In the genomic region with DNA sequence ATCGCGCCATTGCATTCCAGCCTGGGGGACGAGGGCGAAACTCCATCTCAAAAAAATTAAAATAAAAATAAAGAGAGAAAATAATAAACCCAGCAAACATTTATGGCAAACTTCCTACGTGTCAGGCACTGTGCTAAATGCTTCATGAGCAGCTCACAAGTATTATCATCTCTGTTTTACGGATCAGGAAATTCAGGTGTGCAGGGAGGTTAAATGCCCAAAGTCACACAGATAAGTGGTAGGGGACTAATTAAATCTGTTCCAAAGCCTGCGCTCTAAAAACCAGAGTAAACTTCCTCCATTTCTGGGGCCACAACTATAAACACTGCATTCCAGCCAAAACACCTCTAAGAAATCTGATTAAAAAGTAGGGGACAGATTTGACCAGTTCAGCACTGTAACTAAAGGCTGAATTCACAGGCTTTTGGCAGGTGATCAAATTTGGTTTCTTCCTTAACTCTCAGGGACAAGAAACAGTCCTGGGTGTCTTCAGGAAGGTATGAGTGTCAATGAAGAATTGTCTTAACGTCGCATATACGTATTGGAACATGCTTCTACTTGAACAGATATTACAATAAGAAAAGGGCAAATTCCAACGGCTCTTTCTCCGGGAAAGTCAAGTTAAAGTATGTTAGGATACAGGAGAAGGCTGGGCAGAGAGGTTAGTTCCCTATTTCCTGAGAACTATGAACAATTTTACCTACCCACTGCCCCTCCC, we compare ENCODE assay signal across 8 cellular contexts. TPM values are rescaled to one million over a fixed set of nuclear protein-coding genes. Genes with fewer than 3 reads are reported as not detected.
DNase-seq lines count a peak whose midpoint lies in the region; ATAC-seq and TF ChIP-seq lines count a peak whose summit lies in the region.

No MANE protein-coding gene starts in this region.

- H3K79me2 ChIP-seq in GM23248 (ENCODE audit: insufficient read depth), result peaks cover 53% of the 10 kb centered on the region

- H3K4me2 ChIP-seq in GM23248 (ENCODE audit: unreplicated experiment), result peak overlapping the region; percentile 96

- DNase-seq in GM23248, result peak; percentile 40
- no peak for DNase-seq in T-helper 2 cell treated with Interferon-gamma antibody and Interleukin-4, amounts not matched to agents 5 μg/mL and 100 μg/mL, for 36 hours (ENCODE audit: low spot score)
- peak; percentile 18 for DNase-seq in fibroblast of the aortic adventitia (ENCODE audit: low read depth)
- no peak for DNase-seq in ovary
- DNase-seq in HPDE6-E6E7 (ENCODE audit: extremely low spot score), result no peak
- no peak for DNase-seq in effector CD4-positive, alpha-beta T cell

- H3K4me3 ChIP-seq in GM23248 (peak overlapping the region; percentile 92), fibroblast of the aortic adventitia (ENCODE audit: low read depth, low read length) (peak overlapping the region; percentile 83), ovary (peak overlapping the region; percentile 69)

- no peaks in the 10 kb centered on the region for H3K9me3 Mint-ChIP-seq in T-helper 2 cell treated with Interferon-gamma antibody and Interleukin-4, amounts not matched to agents 5 μg/mL and 100 μg/mL, for 36 hours

- H3K27ac Mint-ChIP-seq in T-helper 2 cell treated with Interferon-gamma antibody and Interleukin-4, amounts not matched to agents 5 μg/mL and 100 μg/mL, for 36 hours, result peak overlapping the region; percentile 99

- in situ Hi-C loops in GM23248 (cut with MboI), result no loop called here

- TF ChIP-seq EP300 in ovary (IDR thresholded peaks at IDR 0.05), result no peak

- H3K9ac ChIP-seq in GM23248, result peak overlapping the region; percentile 85

- no peaks in the 10 kb centered on the region for H4K20me1 ChIP-seq in GM23248 (ENCODE audit: insufficient read depth)

- peaks cover 12% of the 10 kb centered on the region for H3K36me3 Mint-ChIP-seq in T-helper 2 cell treated with Interferon-gamma antibody and Interleukin-4, amounts not matched to agents 5 μg/mL and 100 μg/mL, for 36 hours (ENCODE audit: low read depth)

- peaks cover 6% of the 10 kb centered on the region for H3K4me1 ChIP-seq in GM23248 (ENCODE audit: insufficient read depth)
- H3K4me1 ChIP-seq in ovary (ENCODE audit: insufficient read depth), result peaks cover 3% of the 10 kb centered on the region

- no peaks in the 10 kb centered on the region for H3K9me2 ChIP-seq in GM23248 (ENCODE audit: insufficient read depth)

- ATAC-seq in GM21825 (IDR thresholded peaks at IDR 0.05; ENCODE audit: unreplicated experiment), result no peak

- peak overlapping the region; percentile 95 for H2AFZ ChIP-seq in GM23248

- no peak for TF ChIP-seq POLR2A in ovary (IDR thresholded peaks at IDR 0.05)

- H3K27me3 Mint-ChIP-seq in T-helper 2 cell treated with Interferon-gamma antibody and Interleukin-4, amounts not matched to agents 5 μg/mL and 100 μg/mL, for 36 hours (ENCODE audit: low read depth), result no peaks in the 10 kb centered on the region

- 35 to 37% methylated on average over 12 of the region's 12 CpGs for WGBS in GM23248 (ENCODE audit: low coverage in 1 of 2, low lambda C conversion rate in 2 of 2, missing lambda C conversion rate in 2 of 2), 2 experiments
- WGBS in ovary, 3 donors, result 33 to 41% (median 39%) methylated on average over 12 of the region's 12 CpGs

- H3K27me3 ChIP-seq in GM23248 (replicated peaks; ENCODE audit: insufficient read depth) (no peaks in the 10 kb centered on the region), ovary (no peaks in the 10 kb centered on the region)

- TF ChIP-seq CTCF in C4-2B (conservative IDR thresholded peaks at IDR 0.05) (no peak), fibroblast of the aortic adventitia (IDR thresholded peaks at IDR 0.05; ENCODE audit: insufficient read depth, low read length) (no peak), ovary (IDR thresholded peaks at IDR 0.05) (no peak)

- intact Hi-C loops in ovary (cut with DNase I), result no loop called here

- H3K9me3 ChIP-seq in GM23248 (ENCODE audit: low read depth) (no peaks in the 10 kb centered on the region), ovary (no peaks in the 10 kb centered on the region)

- H3F3A ChIP-seq in GM23248 (ENCODE audit: insufficient read depth), result peaks cover 39% of the 10 kb centered on the region

- peaks cover 24% of the 10 kb centered on the region for H3K4me1 Mint-ChIP-seq in T-helper 2 cell treated with Interferon-gamma antibody and Interleukin-4, amounts not matched to agents 5 μg/mL and 100 μg/mL, for 36 hours (ENCODE audit: low read depth)

- H3K27ac ChIP-seq in C4-2B (peak overlapping the region; percentile 97), GM23248 (peak overlapping the region; percentile 70), ovary (peak overlapping the region; percentile 37 to 78)

- H3K4me3 Mint-ChIP-seq in T-helper 2 cell treated with Interferon-gamma antibody and Interleukin-4, amounts not matched to agents 5 μg/mL and 100 μg/mL, for 36 hours, result peak overlapping the region; percentile 98

- H3K36me3 ChIP-seq in GM23248 (ENCODE audit: low read depth), result peaks cover 2% of the 10 kb centered on the region
- H3K36me3 ChIP-seq in ovary, result no peaks in the 10 kb centered on the region

RNA-seq across cellular contexts. Expression of a gene that starts 1.0 kb away (rescaled TPM):
- 13.9 and 15.7 TPM in 2 replicates for total RNA-seq in GM23248 (2014; rRNA removed; shearing (Covaris generic))
- polyA plus RNA-seq in GM23248 (2016; fragmentation: Nextera tagmentation; extraction: Ambion mirVana) (21.6 and 22.3 TPM in 2 replicates), ovary (10 to 100 TPM; 21.8 to 46.2 TPM)
- total RNA-seq in fibroblast of the aortic adventitia (ENCODE audit: low replicate concordance) (36.4 and 39.5 TPM in 2 replicates), ovary (10 to 100 TPM; 26.8 to 40.2 (median 34.4) TPM)

RNA-seq across cellular contexts. Expression of a gene that starts 32.8 kb away (rescaled TPM):
- 72.2 and 74.2 TPM in 2 replicates for total RNA-seq in GM23248 (2014; rRNA removed; shearing (Covaris generic))
- polyA plus RNA-seq in GM23248 (2016; fragmentation: Nextera tagmentation; extraction: Ambion mirVana), result 60.5 and 61.6 TPM in 2 replicates
- 70.2 and 264 TPM in 2 replicates for total RNA-seq in fibroblast of the aortic adventitia (ENCODE audit: low replicate concordance)
- total RNA-seq in ovary, result 10 to 100 TPM; 31.1 to 72.0 (median 63.2) TPM
- polyA plus RNA-seq in ovary, result 10 to 100 TPM; 32.6 to 83.6 TPM

RNA-seq across cellular contexts. Expression of a gene that starts 33.3 kb away (rescaled TPM):
- total RNA-seq in GM23248 (2014; rRNA removed; shearing (Covaris generic)), result 49.6 and 52.6 TPM in 2 replicates
- polyA plus RNA-seq in GM23248 (2016; fragmentation: Nextera tagmentation; extraction: Ambion mirVana) (33.9 and 37.2 TPM in 2 replicates), ovary (100 to 1,000 TPM in 1 of 2 donors, 10 to 100 TPM in 1; 74.4 to 138 TPM)
- total RNA-seq in fibroblast of the aortic adventitia (ENCODE audit: low replicate concordance) (76.3 and 157 TPM in 2 replicates), ovary (100 to 1,000 TPM in 4 of 7 donors, 10 to 100 TPM in 3; 72.5 to 137 (median 104) TPM)

RNA-seq across cellular contexts. Expression of a gene that starts 40.7 kb away (rescaled TPM):
- 9.1 and 14.0 TPM in 2 replicates for total RNA-seq in GM23248 (2014; rRNA removed; shearing (Covaris generic))
- 13.6 and 15.8 TPM in 2 replicates for polyA plus RNA-seq in GM23248 (2016; fragmentation: Nextera tagmentation; extraction: Ambion mirVana)
- total RNA-seq in fibroblast of the aortic adventitia (ENCODE audit: low replicate concordance), result 2.8 and 10.9 TPM in 2 replicates
- 10 to 100 TPM in 4 of 7 donors, 1 to 10 TPM in 3; 2.6 to 13.2 (median 10.2) TPM for total RNA-seq in ovary
- 1 to 10 TPM; 1.5 to 9.0 TPM for polyA plus RNA-seq in ovary

Comparison
In these comparisons a context has a peak if more than half of its experiments do, and no peak if none do; other contexts are left out.
1. DNase-seq: peak in GM23248 (single experiment) and fibroblast of the aortic adventitia (single experiment); none in T-helper 2 cell treated with Interferon-gamma antibody and Interleukin-4, amounts not matched to agents 5 μg/mL and 100 μg/mL, for 36 hours (single experiment), ovary (0 of 5), HPDE6-E6E7 (single experiment) and effector CD4-positive, alpha-beta T cell (single experiment).
2. Peak in every context shown above with its lines, with median percentiles within 50 percentile points of each other: H3K27ac ChIP-seq and H3K4me3 ChIP-seq.